37 cellular contexts compared by ENCODE assay signal in the genomic region with DNA sequence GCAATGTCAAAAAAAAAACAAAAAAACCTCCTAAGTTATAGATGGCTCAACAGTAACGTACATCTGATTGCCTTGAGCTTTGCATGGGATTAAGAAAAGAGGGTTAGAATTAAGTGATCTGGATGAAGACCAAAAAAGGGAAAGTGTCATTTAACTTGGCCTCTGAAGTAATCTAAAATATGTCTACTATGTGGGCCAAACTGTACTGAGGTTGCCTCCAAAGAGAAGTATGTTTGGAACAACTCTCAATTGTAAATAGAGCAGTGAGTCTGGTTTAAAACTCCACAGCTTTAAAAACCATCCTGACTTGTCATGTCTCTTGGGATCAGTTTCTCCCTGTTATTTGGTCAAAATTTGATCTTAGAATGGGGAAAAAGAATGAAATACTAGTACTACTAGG. TPM values are rescaled to one million over a fixed set of nuclear protein-coding genes. Genes with fewer than 3 reads are reported as not detected.
"Had no signal": no experiment of that assay in that cellular context is flagged by ENCODE, and none has a peak within 500 bp of the region (broad histone marks: within the 10 kb centered on the region; RNA-seq: fewer than 3 reads in every experiment).

No MANE protein-coding gene starts in this region.

- DNase-seq: activated B cell treated with CpG ODN at 0.5 μM for 24 hours; activated CD4-positive, alpha-beta memory T cell treated with anti-CD3 and anti-CD28 coated beads for 36 hours; activated CD4-positive, alpha-beta T cell treated with anti-CD3 and anti-CD28 coated beads for 4 hours; activated CD4-positive, alpha-beta T cell treated with anti-CD3 and anti-CD28 coated beads, Interleukin-2, amount 10 ng/mL, durations not matched to agents 24 days and 14 days; activated CD4-positive, alpha-beta T cell treated with anti-CD3 and anti-CD28 coated beads, Interleukin-2, amount 50 U/mL, for 1 hour; activated CD4-positive, alpha-beta T cell treated with anti-CD3 and anti-CD28 coated beads, Interleukin-2, amount 50 U/mL, for 4 hours; activated CD4-positive, CD25-positive, alpha-beta regulatory T cell treated with anti-CD3 and anti-CD28 coated beads, Interleukin-2, amount 50 U/mL, for 72 hours; activated CD8-positive, alpha-beta memory T cell treated with anti-CD3 and anti-CD28 coated beads, Interleukin-2, amount 50 U/mL, for 4 hours; activated CD8-positive, alpha-beta T cell treated with anti-CD3 and anti-CD28 coated beads for 36 hours; activated effector memory CD4-positive, alpha-beta T cell treated with anti-CD3 and anti-CD28 coated beads, Interleukin-2, amount 50 U/mL, for 16 hours; activated gamma-delta T cell treated with Interleukin-2 at 50 U/mL for 16 hours; activated naive CD4-positive, alpha-beta T cell; activated naive CD4-positive, alpha-beta T cell treated with anti-CD3 and anti-CD28 coated beads for 36 hours; activated naive CD4-positive, alpha-beta T cell treated with anti-CD3 and anti-CD28 coated beads, Interleukin-2, amount 50 U/mL, for 16 hours; activated naive CD8-positive, alpha-beta T cell treated with anti-CD3 and anti-CD28 coated beads for 36 hours; activated T-cell treated with anti-CD3 and anti-CD28 coated beads for 4 hours; activated T-cell treated with anti-CD3 and anti-CD28 coated beads, Interleukin-2, amount 50 U/mL, for 1 hour; activated T-cell treated with anti-CD3 and anti-CD28 coated beads, Interleukin-2, amount 50 U/mL, for 4 hours; activated T-cell treated with anti-CD3 and anti-CD28 coated beads, Interleukin-2, amount 50 U/mL, for 72 hours; adrenal gland; amniotic stem cell; aorta; body of pancreas; brain microvascular endothelial cell; cerebellar nuclear complex; T-cell; T-helper 2 cell; T-helper 9 cell had no signal

- H3K27me3 ChIP-seq: body of pancreas, brain microvascular endothelial cell, breast epithelium had no signal

- H3K9me3 ChIP-seq: adrenal gland, body of pancreas, breast epithelium had no signal

- ATAC-seq: activated CD8-positive, alpha-beta T cell treated with anti-CD3 and anti-CD28 coated beads for 36 hours; activated naive CD4-positive, alpha-beta T cell treated with anti-CD3 and anti-CD28 coated beads, Interleukin-2, amount 50 U/mL, for 72 hours; activated T-cell treated with anti-CD3 and anti-CD28 coated beads, Interleukin-2, amount 50 U/mL, for 4 hours; activated T-cell treated with anti-CD3 and anti-CD28 coated beads, Interleukin-2, amount 50 U/mL, for 72 hours; activated T-helper 17 cell treated with anti-CD3 and anti-CD28 coated beads, Interleukin-2, amount 50 U/mL, for 72 hours; body of pancreas; T-cell had no signal

- H3K36me3 ChIP-seq: adrenal gland, brain microvascular endothelial cell, breast epithelium had no signal

- FAIRE-seq: astrocyte, TTC549 had no signal

- H3K4me1 ChIP-seq: adrenal gland, body of pancreas, breast epithelium had no signal

- H3K4me3 ChIP-seq: adrenal gland, body of pancreas, breast epithelium had no signal

- H3K27ac ChIP-seq: adrenal gland, body of pancreas, brain microvascular endothelial cell, breast epithelium, VCaP had no signal

RNA-seq across cellular contexts. Expression of a gene that starts 40.6 kb away (rescaled TPM):
- total RNA-seq: activated B cell treated with CpG ODN at 0.5 μM for 24 hours; activated CD4-positive, alpha-beta memory T cell treated with anti-CD3 and anti-CD28 coated beads for 36 hours; activated CD4-positive, alpha-beta T cell treated with anti-CD3 and anti-CD28 coated beads, Interleukin-2, amount 10 ng/mL, durations not matched to agents 24 days and 14 days; activated CD8-positive, alpha-beta memory T cell treated with anti-CD3 and anti-CD28 coated beads for 36 hours; activated CD8-positive, alpha-beta T cell treated with anti-CD3 and anti-CD28 coated beads for 36 hours; activated naive CD4-positive, alpha-beta T cell treated with anti-CD3 and anti-CD28 coated beads for 36 hours; activated naive CD4-positive, alpha-beta T cell treated with anti-CD3 and anti-CD28 coated beads, Interleukin-2, amount 50 U/mL, for 72 hours; activated naive CD8-positive, alpha-beta T cell treated with anti-CD3 and anti-CD28 coated beads for 36 hours; activated T-cell treated with anti-CD3 and anti-CD28 coated beads, Interleukin-2, amount 50 U/mL, for 4 hours; activated T-cell treated with anti-CD3 and anti-CD28 coated beads, Interleukin-2, amount 50 U/mL, for 72 hours; activated T-helper 1 cell treated with anti-CD3 and anti-CD28 coated beads, Interleukin-12 subunit alpha, Interleukin-12 subunit beta, Interleukin-2, Interleukin-4 antibody, amounts not matched to agents 30 ng/mL and 10 ng/mL and 1 ng/mL, durations not matched to agents 14 hours and 24 hours and 36 hours; activated T-helper 17 cell treated with anti-CD3 and anti-CD28 coated beads, Interleukin-2, amount 50 U/mL, for 72 hours; adrenal gland; aorta; astrocyte; body of pancreas; breast epithelium; cardiac septum; T-cell had no signal
- polyA plus RNA-seq: adrenal gland, aorta had no signal
